9 cellular contexts compared by ENCODE assay signal in genomic region chrX:48680925-48681324, GRCh38. TPM values are rescaled to one million over a fixed set of nuclear protein-coding genes. Genes with fewer than 3 reads are reported as not detected.
A peak's percentile ranks its signal among the peaks of the same experiment; 100 is the strongest.
DNase-seq lines count a peak whose midpoint lies in the region; ATAC-seq and TF ChIP-seq lines count a peak whose summit lies in the region.
"Not testable (repeated sequence)": the region's sequence is repeated elsewhere in the genome, so short reads cannot be mapped to it uniquely, and the experiment has no call there.
"Had no signal": no experiment of that assay in that cellular context is flagged by ENCODE, and none has a peak within 500 bp of the region (broad histone marks: within the 10 kb centered on the region; RNA-seq: fewer than 3 reads in every experiment).

No MANE protein-coding gene starts in this region.

- H3K27me3 ChIP-seq in CD8-positive, alpha-beta T cell (ENCODE audit: insufficient read depth, low read length); spleen (replicated peaks in 1 of 7): not testable (repeated sequence)

- CTCF ChIA-PET in CD8-positive, alpha-beta T cell (lab: Charles Lee); activated CD4-positive, alpha-beta T cell treated with anti-CD3 and anti-CD28 coated beads for 36 hours (lab: Charles Lee); activated CD8-positive, alpha-beta T cell treated with anti-CD3 and anti-CD28 coated beads, Interleukin-2, amount 10 ng/mL, durations not matched to agents 7 days and 5 days (lab: Charles Lee): not testable (repeated sequence)

- not testable (repeated sequence) for TF ChIP-seq CTCF in CD8-positive, alpha-beta T cell (IDR thresholded peaks at IDR 0.05); brain (conservative IDR thresholded peaks at IDR 0.05); spleen (IDR thresholded peaks at IDR 0.05 in 8 of 11, conservative IDR thresholded peaks at IDR 0.05 in 3 of 11)

- not testable (repeated sequence) for H3K9me3 Mint-ChIP-seq in CD8-positive, alpha-beta T cell; activated CD4-positive, alpha-beta T cell treated with anti-CD3 and anti-CD28 coated beads for 36 hours (ENCODE audit: low read depth); activated CD8-positive, alpha-beta T cell treated with anti-CD3 and anti-CD28 coated beads, Interleukin-2, amount 10 ng/mL, durations not matched to agents 7 days and 5 days (ENCODE audit: insufficient read depth); activated T-helper 1 cell treated with anti-CD3 and anti-CD28 coated beads, Interleukin-12 subunit alpha, Interleukin-12 subunit beta, Interleukin-2, Interleukin-4 antibody, amounts not matched to agents 30 ng/mL and 10 ng/mL and 1 ng/mL, durations not matched to agents 14 hours and 24 hours and 36 hours; activated naive CD8-positive, alpha-beta T cell (ENCODE audit: low read depth)
- H3K9me3 Mint-ChIP-seq in brain: peaks cover 0 to 14% (median 0%) of the 10 kb centered on the region in 5 experiments

- not testable (repeated sequence) for H3K27ac ChIP-seq in CD8-positive, alpha-beta T cell (ENCODE audit: low read depth, low read length)
- peak overlapping the region in 5 of 8 donors; percentile 16 to 94 (median 91) for H3K27ac ChIP-seq in spleen

- peak overlapping the region; percentile 22 for H3K27ac Mint-ChIP-seq in CD8-positive, alpha-beta T cell
- peak overlapping the region; percentile 78 for H3K27ac Mint-ChIP-seq in activated CD4-positive, alpha-beta T cell treated with anti-CD3 and anti-CD28 coated beads for 36 hours
- peak overlapping the region; percentile 57 for H3K27ac Mint-ChIP-seq in activated CD8-positive, alpha-beta T cell treated with anti-CD3 and anti-CD28 coated beads, Interleukin-2, amount 10 ng/mL, durations not matched to agents 7 days and 5 days
- peak overlapping the region; percentile 48 for H3K27ac Mint-ChIP-seq in activated T-helper 1 cell treated with anti-CD3 and anti-CD28 coated beads, Interleukin-12 subunit alpha, Interleukin-12 subunit beta, Interleukin-2, Interleukin-4 antibody, amounts not matched to agents 30 ng/mL and 10 ng/mL and 1 ng/mL, durations not matched to agents 14 hours and 24 hours and 36 hours
- H3K27ac Mint-ChIP-seq in activated naive CD8-positive, alpha-beta T cell: peak overlapping the region; percentile 72
- peak overlapping the region in 4 of 5 experiments; percentile 43 to 96 (median 76) for H3K27ac Mint-ChIP-seq in brain

- H3K4me1 ChIP-seq in CD8-positive, alpha-beta T cell (ENCODE audit: insufficient read depth, low read length): peaks cover 28% of the 10 kb centered on the region
- H3K4me1 ChIP-seq in spleen: peaks cover 0 to 70% (median 29%) of the 10 kb centered on the region in 6 donors

- H3K4me3 Mint-ChIP-seq in CD8-positive, alpha-beta T cell; activated CD4-positive, alpha-beta T cell treated with anti-CD3 and anti-CD28 coated beads for 36 hours; activated CD8-positive, alpha-beta T cell treated with anti-CD3 and anti-CD28 coated beads, Interleukin-2, amount 10 ng/mL, durations not matched to agents 7 days and 5 days; activated T-helper 1 cell treated with anti-CD3 and anti-CD28 coated beads, Interleukin-12 subunit alpha, Interleukin-12 subunit beta, Interleukin-2, Interleukin-4 antibody, amounts not matched to agents 30 ng/mL and 10 ng/mL and 1 ng/mL, durations not matched to agents 14 hours and 24 hours and 36 hours; activated naive CD8-positive, alpha-beta T cell; brain: not testable (repeated sequence)

- WGBS in spleen, 5 donors: 77 to 100% (median 90%) methylated on average over 6 of the region's 6 CpGs

- not testable (repeated sequence) for H3K9me3 ChIP-seq in CD8-positive, alpha-beta T cell (ENCODE audit: low read length); spleen

- H3K4me3 ChIP-seq in CD8-positive, alpha-beta T cell (ENCODE audit: low read depth, low read length); spleen: not testable (repeated sequence)

- POLR2A ChIA-PET in CD8-positive, alpha-beta T cell (lab: Charles Lee): interaction anchor here (0.9 kb wide), 1 partner anchor 23 kb away, joined by 3 read pairs; no protein-coding TSS in a partner anchor
- POLR2A ChIA-PET in activated CD4-positive, alpha-beta T cell treated with anti-CD3 and anti-CD28 coated beads for 36 hours (lab: Charles Lee); activated CD8-positive, alpha-beta T cell treated with anti-CD3 and anti-CD28 coated beads, Interleukin-2, amount 10 ng/mL, durations not matched to agents 7 days and 5 days (lab: Charles Lee): not testable (repeated sequence)

- not testable (repeated sequence) for ATAC-seq in CD8-positive, alpha-beta T cell; activated CD4-positive, alpha-beta T cell treated with anti-CD3 and anti-CD28 coated beads for 36 hours; activated CD8-positive, alpha-beta T cell treated with anti-CD3 and anti-CD28 coated beads, Interleukin-2, amount 10 ng/mL, durations not matched to agents 7 days and 5 days

- H3K36me3 Mint-ChIP-seq in CD8-positive, alpha-beta T cell: peaks cover 16% of the 10 kb centered on the region
- H3K36me3 Mint-ChIP-seq in activated CD4-positive, alpha-beta T cell treated with anti-CD3 and anti-CD28 coated beads for 36 hours (ENCODE audit: low read depth): peaks cover 16% of the 10 kb centered on the region
- peaks cover 31% of the 10 kb centered on the region for H3K36me3 Mint-ChIP-seq in activated CD8-positive, alpha-beta T cell treated with anti-CD3 and anti-CD28 coated beads, Interleukin-2, amount 10 ng/mL, durations not matched to agents 7 days and 5 days (ENCODE audit: low read depth)
- H3K36me3 Mint-ChIP-seq in activated T-helper 1 cell treated with anti-CD3 and anti-CD28 coated beads, Interleukin-12 subunit alpha, Interleukin-12 subunit beta, Interleukin-2, Interleukin-4 antibody, amounts not matched to agents 30 ng/mL and 10 ng/mL and 1 ng/mL, durations not matched to agents 14 hours and 24 hours and 36 hours (ENCODE audit: low read depth): peaks cover 12% of the 10 kb centered on the region
- H3K36me3 Mint-ChIP-seq in activated naive CD8-positive, alpha-beta T cell; brain: not testable (repeated sequence)

- H3K4me1 Mint-ChIP-seq in CD8-positive, alpha-beta T cell (ENCODE audit: low read depth): peaks cover 53% of the 10 kb centered on the region
- peaks cover 39% of the 10 kb centered on the region for H3K4me1 Mint-ChIP-seq in activated CD4-positive, alpha-beta T cell treated with anti-CD3 and anti-CD28 coated beads for 36 hours
- peaks cover 55% of the 10 kb centered on the region for H3K4me1 Mint-ChIP-seq in activated CD8-positive, alpha-beta T cell treated with anti-CD3 and anti-CD28 coated beads, Interleukin-2, amount 10 ng/mL, durations not matched to agents 7 days and 5 days (ENCODE audit: low read depth)
- peaks cover 44% of the 10 kb centered on the region for H3K4me1 Mint-ChIP-seq in activated T-helper 1 cell treated with anti-CD3 and anti-CD28 coated beads, Interleukin-12 subunit alpha, Interleukin-12 subunit beta, Interleukin-2, Interleukin-4 antibody, amounts not matched to agents 30 ng/mL and 10 ng/mL and 1 ng/mL, durations not matched to agents 14 hours and 24 hours and 36 hours (ENCODE audit: low read depth)
- H3K4me1 Mint-ChIP-seq in activated naive CD8-positive, alpha-beta T cell (ENCODE audit: low read depth): peaks cover 40% of the 10 kb centered on the region
- peaks cover 19% of the 10 kb centered on the region for H3K4me1 Mint-ChIP-seq in brain

- H3K36me3 ChIP-seq in CD8-positive, alpha-beta T cell (ENCODE audit: insufficient read depth, low read length); spleen: not testable (repeated sequence)

- intact Hi-C loops in CD8-positive, alpha-beta T cell (cut with DNase I, micrococcal nuclease); activated T-helper 1 cell treated with anti-CD3 and anti-CD28 coated beads, Interleukin-12 subunit alpha, Interleukin-12 subunit beta, Interleukin-2, Interleukin-4 antibody, amounts not matched to agents 30 ng/mL and 10 ng/mL and 1 ng/mL, durations not matched to agents 14 hours and 24 hours and 36 hours (cut with micrococcal nuclease); spleen (cut with DNase I; ENCODE audit: low total_unique reads): not testable (repeated sequence)
- intact Hi-C loops in activated CD4-positive, alpha-beta T cell treated with anti-CD3 and anti-CD28 coated beads for 36 hours (cut with DNase I, micrococcal nuclease): loop anchor here in 1 of 2 experiments (5.0 kb wide), 2 partner anchors 56 to 121 kb away; partner anchors contain the start of gene HDAC6

- DNase-seq in CD8-positive, alpha-beta T cell; activated CD4-positive, alpha-beta T cell treated with anti-CD3 and anti-CD28 coated beads for 36 hours; activated CD8-positive, alpha-beta T cell treated with anti-CD3 and anti-CD28 coated beads, Interleukin-2, amount 10 ng/mL, durations not matched to agents 7 days and 5 days; activated T-helper 1 cell treated with anti-CD3 and anti-CD28 coated beads, Interleukin-12 subunit alpha, Interleukin-12 subunit beta, Interleukin-2, Interleukin-4 antibody, amounts not matched to agents 30 ng/mL and 10 ng/mL and 1 ng/mL, durations not matched to agents 14 hours and 24 hours and 36 hours (ENCODE audit: low spot score): not testable (repeated sequence)
- DNase-seq in spleen: peak; percentile 20

- TF ChIP-seq POLR2A in spleen (IDR thresholded peaks at IDR 0.05): not testable (repeated sequence)

- H3K27me3 Mint-ChIP-seq in CD8-positive, alpha-beta T cell (ENCODE audit: low read depth); activated CD4-positive, alpha-beta T cell treated with anti-CD3 and anti-CD28 coated beads for 36 hours; activated CD8-positive, alpha-beta T cell treated with anti-CD3 and anti-CD28 coated beads, Interleukin-2, amount 10 ng/mL, durations not matched to agents 7 days and 5 days (ENCODE audit: low read depth); activated T-helper 1 cell treated with anti-CD3 and anti-CD28 coated beads, Interleukin-12 subunit alpha, Interleukin-12 subunit beta, Interleukin-2, Interleukin-4 antibody, amounts not matched to agents 30 ng/mL and 10 ng/mL and 1 ng/mL, durations not matched to agents 14 hours and 24 hours and 36 hours (ENCODE audit: insufficient read depth); activated naive CD8-positive, alpha-beta T cell; brain: not testable (repeated sequence)

RNA-seq across cellular contexts. Expression of gene WAS, which starts 2.7 kb away (rescaled TPM):
- 10 to 100 TPM; 50.6 to 54.9 TPM for total RNA-seq in CD8-positive, alpha-beta T cell
- 100 to 1,000 TPM in 1 of 2 experiments, 10 to 100 TPM in 1; 85.9 to 102 TPM for total RNA-seq in activated CD4-positive, alpha-beta T cell treated with anti-CD3 and anti-CD28 coated beads for 36 hours
- total RNA-seq in activated CD8-positive, alpha-beta T cell treated with anti-CD3 and anti-CD28 coated beads, Interleukin-2, amount 10 ng/mL, durations not matched to agents 7 days and 5 days: 100 to 1,000 TPM; 134 to 164 TPM
- total RNA-seq in activated T-helper 1 cell treated with anti-CD3 and anti-CD28 coated beads, Interleukin-12 subunit alpha, Interleukin-12 subunit beta, Interleukin-2, Interleukin-4 antibody, amounts not matched to agents 30 ng/mL and 10 ng/mL and 1 ng/mL, durations not matched to agents 14 hours and 24 hours and 36 hours: 106 and 122 TPM in 2 replicates
- polyA plus RNA-seq in brain (ENCODE audit: insufficient read depth, low read depth, low replicate concordance): 2.9 TPM
- 100 to 1,000 TPM in 5 of 7 donors, 10 to 100 TPM in 2; 99.3 to 169 (median 107) TPM for total RNA-seq in spleen
- polyA plus RNA-seq in spleen: 10 to 100 TPM; 53.5 to 64.8 (median 56.2) TPM
- total RNA-seq: G401, IMR-90 had no signal

RNA-seq across cellular contexts. Expression of gene SUV39H1, which starts 15.6 kb away (rescaled TPM):
- total RNA-seq in CD8-positive, alpha-beta T cell: 1 to 10 TPM; 8.2 to 8.6 TPM
- total RNA-seq in activated CD4-positive, alpha-beta T cell treated with anti-CD3 and anti-CD28 coated beads for 36 hours: 10 to 100 TPM; 30.8 to 31.7 TPM
- 10 to 100 TPM; 33.2 to 35.3 TPM for total RNA-seq in activated CD8-positive, alpha-beta T cell treated with anti-CD3 and anti-CD28 coated beads, Interleukin-2, amount 10 ng/mL, durations not matched to agents 7 days and 5 days
- total RNA-seq in activated T-helper 1 cell treated with anti-CD3 and anti-CD28 coated beads, Interleukin-12 subunit alpha, Interleukin-12 subunit beta, Interleukin-2, Interleukin-4 antibody, amounts not matched to agents 30 ng/mL and 10 ng/mL and 1 ng/mL, durations not matched to agents 14 hours and 24 hours and 36 hours: 27.5 and 27.7 TPM in 2 replicates
- polyA plus RNA-seq in brain (ENCODE audit: insufficient read depth, low read depth, low replicate concordance) (10.1 TPM), spleen (1 to 10 TPM; 4.0 to 6.7 (median 4.9) TPM)
- 1 to 10 TPM; 6.2 to 9.2 (median 7.4) TPM for total RNA-seq in spleen

Comparison
In these comparisons a context has a peak if more than half of its experiments do, and no peak if none do; other contexts are left out.
1. H3K27ac Mint-ChIP-seq: peak in every context shown above with its lines; median percentile 78 in activated CD4-positive, alpha-beta T cell treated with anti-CD3 and anti-CD28 coated beads for 36 hours; 76 in brain; 72 in activated naive CD8-positive, alpha-beta T cell; 57 in activated CD8-positive, alpha-beta T cell treated with anti-CD3 and anti-CD28 coated beads, Interleukin-2, amount 10 ng/mL, durations not matched to agents 7 days and 5 days; 48 in activated T-helper 1 cell treated with anti-CD3 and anti-CD28 coated beads, Interleukin-12 subunit alpha, Interleukin-12 subunit beta, Interleukin-2, Interleukin-4 antibody, amounts not matched to agents 30 ng/mL and 10 ng/mL and 1 ng/mL, durations not matched to agents 14 hours and 24 hours and 36 hours; 22 in CD8-positive, alpha-beta T cell.